In genomic region chr10:52111151-52111891, GRCh38 we compare ENCODE assay signal across 26 cellular contexts.
"Had no signal": no experiment of that assay in that cellular context is flagged by ENCODE, and none has a peak within 500 bp of the region (broad histone marks: within the 10 kb centered on the region; RNA-seq: fewer than 3 reads in every experiment).

No MANE protein-coding gene starts in this region.

- H3K9me3 Mint-ChIP-seq: nephron; neural crest cell; stimulated activated memory B cell treated with anti-CD40 and anti-IgM and Interleukin-4, amounts not matched to agents 10 μg/mL and 1 μg/mL and 100 μg/mL, for 72 hours had no signal

- H3K4me1 ChIP-seq: lower lobe of right lung, parathyroid adenoma, stomach, testis, thyroid gland, transverse colon, upper lobe of left lung, vagina had no signal

- H3K27ac ChIP-seq: lower lobe of right lung, parathyroid adenoma, stomach, testis, thyroid gland, transverse colon, upper lobe of left lung, vagina had no signal

- H3K4me3 Mint-ChIP-seq: naive thymus-derived CD8-positive, alpha-beta T cell; nephron; neural crest cell; stimulated activated memory B cell treated with anti-CD40 and anti-IgM and Interleukin-4, amounts not matched to agents 10 μg/mL and 1 μg/mL and 100 μg/mL, for 72 hours had no signal

- H3K27me3 Mint-ChIP-seq: naive thymus-derived CD8-positive, alpha-beta T cell; stimulated activated memory B cell treated with anti-CD40 and anti-IgM and Interleukin-4, amounts not matched to agents 10 μg/mL and 1 μg/mL and 100 μg/mL, for 72 hours had no signal

- H3K27me3 ChIP-seq: stomach, testis, thyroid gland, transverse colon, upper lobe of left lung, vagina had no signal

- H3K4me3 ChIP-seq: lower lobe of right lung, smooth muscle cell, stomach, testis, thyroid gland, transverse colon, upper lobe of left lung, vagina had no signal

- H3K9me3 ChIP-seq: lower lobe of right lung, stomach, testis, thyroid gland, transverse colon, upper lobe of left lung, vagina had no signal

- H3K4me1 Mint-ChIP-seq: naive thymus-derived CD8-positive, alpha-beta T cell; stimulated activated memory B cell treated with anti-CD40 and anti-IgM and Interleukin-4, amounts not matched to agents 10 μg/mL and 1 μg/mL and 100 μg/mL, for 72 hours had no signal

- ATAC-seq: left cardiac atrium; left lobe of liver; lower lobe of right lung; naive thymus-derived CD8-positive, alpha-beta T cell; sciatic nerve; stimulated activated memory B cell treated with anti-CD40 and anti-IgM and Interleukin-4, amounts not matched to agents 10 μg/mL and 1 μg/mL and 100 μg/mL, for 72 hours had no signal

- H3K36me3 ChIP-seq: lower lobe of right lung, stomach, thyroid gland, transverse colon, upper lobe of left lung, vagina had no signal

- DNase-seq: hippocampal formation; kidney glomerular epithelial cell; left cardiac atrium; lower lobe of right lung; mammary epithelial cell; mesenchymal stem cell; naive thymus-derived CD8-positive, alpha-beta T cell; nucleus accumbens; stimulated activated CD4-positive, alpha-beta T cell treated with anti-CD3 and anti-CD28 coated beads, Interleukin-1b, Interleukin-23, amount 100 ng/mL, for 48 hours; stimulated activated CD4-positive, alpha-beta T cell treated with anti-CD3 and anti-CD28 coated beads, Interleukin-2, amount 100 ng/mL, for 48 hours; stimulated activated CD4-positive, alpha-beta T cell treated with anti-CD3 and anti-CD28 coated beads, Interleukin-4, amount 100 ng/mL, for 4 hours; stimulated activated CD8-positive, alpha-beta memory T cell treated with anti-CD3 and anti-CD28 coated beads, Interleukin-4, amount 100 ng/mL, for 48 hours; stimulated activated naive CD4-positive, alpha-beta T cell treated with Interleukin-2 at 50 U/mL for 16 hours; stomach; testis; thyroid gland; transverse colon; upper lobe of left lung had no signal

- H3K36me3 Mint-ChIP-seq: naive thymus-derived CD8-positive, alpha-beta T cell; stimulated activated memory B cell treated with anti-CD40 and anti-IgM and Interleukin-4, amounts not matched to agents 10 μg/mL and 1 μg/mL and 100 μg/mL, for 72 hours had no signal

- H3K27ac Mint-ChIP-seq: naive thymus-derived CD8-positive, alpha-beta T cell; nephron; stimulated activated memory B cell treated with anti-CD40 and anti-IgM and Interleukin-4, amounts not matched to agents 10 μg/mL and 1 μg/mL and 100 μg/mL, for 72 hours had no signal
